ENCODE assay signal across 8 cellular contexts in genomic region chr22:25085930-25086901, GRCh38.
DNase-seq lines count a peak whose midpoint lies in the region; ATAC-seq and TF ChIP-seq lines count a peak whose summit lies in the region.

No MANE protein-coding gene starts in this region.

- WGBS in gastroesophageal sphincter (ENCODE audit: low coverage in 1 of 2), 2 donors, result 20 to 37% methylated on average over 10 to 11 of the region's 14 CpGs

- H3K4me1 ChIP-seq in BLaER1 (peaks cover 76% of the 10 kb centered on the region), gastroesophageal sphincter (peaks cover 0 to 40% (median 0%) of the 10 kb centered on the region in 3 donors), upper lobe of right lung (peaks cover 12% of the 10 kb centered on the region)

- no peak overlapping the region; the same call in 1 of the 2 replicates for H3K9ac ChIP-seq in BLaER1

- H4K20me1 ChIP-seq in BLaER1, result no peaks in the 10 kb centered on the region

- no peak for TF ChIP-seq POLR2A in gastroesophageal sphincter (IDR thresholded peaks at IDR 0.05)

- ATAC-seq in GM19395 (IDR thresholded peaks at IDR 0.05; ENCODE audit: unreplicated experiment) (peak; percentile 91), HG03558 (IDR thresholded peaks at IDR 0.05; ENCODE audit: extremely low read depth, unreplicated experiment) (peak; percentile 83), gastroesophageal sphincter (peak; percentile 58), upper lobe of right lung (peak; percentile 20)

- no peak for TF ChIP-seq EP300 in gastroesophageal sphincter (IDR thresholded peaks at IDR 0.05)

- DNase-seq in upper lobe of right lung (no peak), G401 (ENCODE audit: low spot score) (no peak), HUDEP-2 (lab: John Stamatoyannopoulos, UW; ENCODE audit: unreplicated experiment in 76 of 76) (no peak)
- DNase-seq in NK-92 treated with Interleukin-12 subunit alpha and Interleukin-12 subunit beta, amount 100 ng/mL, for 24 hours (lab: John Stamatoyannopoulos, UW), result no peak

- H3K27me3 ChIP-seq in BLaER1 (no peaks in the 10 kb centered on the region), gastroesophageal sphincter (no peaks in the 10 kb centered on the region), upper lobe of right lung (no peaks in the 10 kb centered on the region)

- intact Hi-C loops in upper lobe of right lung (cut with DNase I), result no loop called here

- no peak overlapping the region for H3K4me3 ChIP-seq in BLaER1
- H3K4me3 ChIP-seq in gastroesophageal sphincter, result no peak overlapping the region
- H3K4me3 ChIP-seq in upper lobe of right lung, result no peak overlapping the region

- no peak for TF ChIP-seq CTCF in gastroesophageal sphincter (IDR thresholded peaks at IDR 0.05)
- no peak for TF ChIP-seq CTCF in upper lobe of right lung (IDR thresholded peaks at IDR 0.05)

- H3K9me3 ChIP-seq in BLaER1, result no peaks in the 10 kb centered on the region
- no peaks in the 10 kb centered on the region for H3K9me3 ChIP-seq in gastroesophageal sphincter
- no peaks in the 10 kb centered on the region for H3K9me3 ChIP-seq in upper lobe of right lung

- in situ Hi-C loops in G401 (cut with HindIII; ENCODE audit: low sequenced_read_pairs), result no loop called here

- H3K36me3 ChIP-seq in BLaER1 (no peaks in the 10 kb centered on the region), gastroesophageal sphincter (no peaks in the 10 kb centered on the region), upper lobe of right lung (no peaks in the 10 kb centered on the region)

- H3K27ac ChIP-seq in BLaER1 (peak overlapping the region; percentile 75), gastroesophageal sphincter (no peak overlapping the region), upper lobe of right lung (no peak overlapping the region)

- peak overlapping the region; percentile 74 for H3K4me2 ChIP-seq in BLaER1

Comparison
In these comparisons a context has a peak if more than half of its experiments do, and no peak if none do; other contexts are left out.
1. ATAC-seq: peak in every context shown above with its lines; median percentile 91 in GM19395; 83 in HG03558; 58 in gastroesophageal sphincter; 20 in upper lobe of right lung.